In the genomic region with DNA sequence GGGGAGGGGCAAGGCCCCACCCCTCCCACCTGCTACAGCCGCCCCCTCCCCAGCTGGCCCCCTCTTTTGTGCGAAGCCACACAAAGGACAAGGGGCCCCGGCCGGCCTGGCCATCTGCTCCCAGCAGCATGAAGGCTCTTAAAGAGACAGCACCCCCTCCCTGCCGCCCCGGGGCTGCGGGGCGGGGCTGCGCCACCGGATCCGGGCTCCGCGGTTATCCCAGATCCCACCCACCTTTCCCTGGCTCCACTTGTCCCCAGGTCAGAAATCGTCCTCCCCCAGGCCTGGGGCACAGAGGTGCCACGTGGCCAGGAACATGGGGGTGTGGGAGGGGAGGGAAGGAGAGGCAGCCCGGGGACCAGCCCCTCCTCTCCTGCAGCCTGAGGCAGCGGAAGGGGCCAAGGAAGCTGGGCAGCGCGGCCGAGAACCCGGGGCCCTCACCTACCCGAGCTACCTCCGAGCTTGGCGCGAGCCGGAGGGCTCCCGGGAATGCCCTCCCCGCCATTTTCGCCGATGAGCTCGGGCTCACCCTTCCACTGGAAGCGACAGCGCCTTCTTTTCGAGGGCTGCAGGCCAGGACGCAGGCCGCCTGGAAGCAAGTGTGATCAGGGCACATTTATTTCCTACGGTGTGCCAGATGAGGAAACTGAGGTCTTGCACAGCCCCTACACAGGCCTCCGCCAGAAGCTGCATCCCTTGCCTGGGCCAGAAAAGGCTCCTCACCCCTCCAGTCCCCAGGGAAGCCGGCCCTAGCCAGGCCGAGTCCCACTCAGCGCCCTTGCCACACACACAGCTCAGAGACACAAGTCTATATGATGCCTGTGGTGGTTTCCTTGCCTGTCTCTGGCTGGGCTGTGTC, we compare ENCODE assay signal across 9 cellular contexts. TPM values are rescaled to one million over a fixed set of nuclear protein-coding genes. Genes with fewer than 3 reads are reported as not detected.
DNase-seq lines count a peak whose midpoint lies in the region; ATAC-seq and TF ChIP-seq lines count a peak whose summit lies in the region.
"Had no signal": no experiment of that assay in that cellular context is flagged by ENCODE, and none has a peak within 500 bp of the region (broad histone marks: within the 10 kb centered on the region; RNA-seq: fewer than 3 reads in every experiment).

No MANE protein-coding gene starts in this region.

- H3K4me3 ChIP-seq in BLaER1 treated with 17β-estradiol and CSF1 and Interleukin-3, amounts not matched to agents 10 nM and 100 nM = peak overlapping the region; percentile 2 to 88 (median 48); a peak in 16 of 20 replicates
- peak overlapping the region in 1 of 4 experiments; percentile 34 for H3K4me3 ChIP-seq in fibroblast of lung (replicated peaks in 1 of 4; ENCODE audit: control extremely low read depth in 1 of 4, insufficient read depth in 1 of 4, low read depth in 3 of 4, low read length in 4 of 4)
- H3K4me3 ChIP-seq: lung had no signal

- H3K4me3 Mint-ChIP-seq in effector memory CD8-positive, alpha-beta T cell = no peak overlapping the region
- no peak overlapping the region for H3K4me3 Mint-ChIP-seq in MCF 10A (ENCODE audit: unreplicated experiment)

- peak overlapping the region in 9 of 11 experiments; percentile 68 to 89 (median 85); a peak in 16 of 22 replicates for H3K27ac ChIP-seq in BLaER1 treated with 17β-estradiol and CSF1 and Interleukin-3, amounts not matched to agents 10 nM and 100 nM
- H3K27ac ChIP-seq in fibroblast of lung (ENCODE audit: insufficient read depth, low read length) = no peak overlapping the region

- CTCF ChIA-PET in MCF 10A (lab: Yijun Ruan, JAX) = no interaction called here

- intact Hi-C loops in MCF 10A (cut with micrococcal nuclease) = no loop called here

- no peak for ATAC-seq in effector memory CD8-positive, alpha-beta T cell (replicated peaks)

- H3K4me2 ChIP-seq in BLaER1 treated with 17β-estradiol and CSF1 and Interleukin-3, amounts not matched to agents 10 nM and 100 nM = peak overlapping the region; percentile 91 to 100 (median 99)
- H3K4me2 ChIP-seq in fibroblast of lung (ENCODE audit: extremely low read depth, insufficient read depth, low read length) = peak overlapping the region; percentile 71

- no TSS peak for BruUV-seq in MCF 10A (replicated peaks; lab: Mats Ljungman, UMichigan)

- H3K4me1 Mint-ChIP-seq in effector memory CD8-positive, alpha-beta T cell (ENCODE audit: low read depth in 2 of 2) = peaks cover 11 to 16% of the 10 kb centered on the region in 2 donors
- peaks cover 9% of the 10 kb centered on the region for H3K4me1 Mint-ChIP-seq in MCF 10A (ENCODE audit: insufficient read depth, unreplicated experiment)

- no peaks in the 10 kb centered on the region for H3K27me3 ChIP-seq in BLaER1 treated with 17β-estradiol and CSF1 and Interleukin-3, amounts not matched to agents 10 nM and 100 nM
- peaks cover 6% of the 10 kb centered on the region for H3K27me3 ChIP-seq in fibroblast of lung (ENCODE audit: control insufficient read depth, insufficient read depth, low read length)

- peaks cover 0 to 15% (median 9%) of the 10 kb centered on the region in 11 experiments; a peak in 13 of 22 replicates for H4K20me1 ChIP-seq in BLaER1 treated with 17β-estradiol and CSF1 and Interleukin-3, amounts not matched to agents 10 nM and 100 nM
- H4K20me1 ChIP-seq in fibroblast of lung (ENCODE audit: control insufficient read depth, extremely low read depth, insufficient read depth, low read length) = no peaks in the 10 kb centered on the region

- peaks cover 0 to 6% (median 3%) of the 10 kb centered on the region in 11 experiments; a peak in 13 of 22 replicates for H3K36me3 ChIP-seq in BLaER1 treated with 17β-estradiol and CSF1 and Interleukin-3, amounts not matched to agents 10 nM and 100 nM
- H3K36me3 ChIP-seq in fibroblast of lung (ENCODE audit: control insufficient read depth, insufficient read depth, low read length) = no peaks in the 10 kb centered on the region

- peaks cover 41 to 60% (median 54%) of the 10 kb centered on the region in 10 experiments for H3K4me1 ChIP-seq in BLaER1 treated with 17β-estradiol and CSF1 and Interleukin-3, amounts not matched to agents 10 nM and 100 nM
- peaks cover 19% of the 10 kb centered on the region for H3K4me1 ChIP-seq in fibroblast of lung (ENCODE audit: control insufficient read depth, extremely low read depth, insufficient read depth, low read length)

- H3K9me3 ChIP-seq in BLaER1 treated with 17β-estradiol and CSF1 and Interleukin-3, amounts not matched to agents 10 nM and 100 nM (replicated peaks in 1 of 11) = no peaks in the 10 kb centered on the region
- H3K9me3 ChIP-seq in fibroblast of lung (ENCODE audit: control insufficient read depth, insufficient read depth, low read depth, low read length) = no peaks in the 10 kb centered on the region

- DNase-seq in NCI-H510A treated with DMSO at 0.1 percent for 48 hours (lab: John Stamatoyannopoulos, UW) (peak; percentile 88), fibroblast of lung (ENCODE audit: low read depth in 2 of 2) (peak in 1 of 2 donors; percentile 26), nucleus accumbens (lab: John Stamatoyannopoulos, UW) (peak in 46 of 56 donors; percentile 16 to 83 (median 52)), amniotic stem cell (lab: John Stamatoyannopoulos, UW) (no peak), MCF 10A (ENCODE audit: unreplicated experiment) (no peak)
- no peak for DNase-seq in activated effector memory CD4-positive, alpha-beta T cell treated with Interleukin-2 at 50 U/mL for 16 hours
- no peak for DNase-seq in effector memory CD8-positive, alpha-beta T cell

- no peaks in the 10 kb centered on the region for H3K36me3 Mint-ChIP-seq in effector memory CD8-positive, alpha-beta T cell (ENCODE audit: insufficient read depth)
- H3K36me3 Mint-ChIP-seq in MCF 10A (ENCODE audit: insufficient read depth, unreplicated experiment) = no peaks in the 10 kb centered on the region

- peak overlapping the region in 9 of 11 experiments; percentile 45 to 92 (median 86); a peak in 17 of 22 replicates for H3K9ac ChIP-seq in BLaER1 treated with 17β-estradiol and CSF1 and Interleukin-3, amounts not matched to agents 10 nM and 100 nM
- peak overlapping the region; percentile 4 for H3K9ac ChIP-seq in fibroblast of lung (ENCODE audit: insufficient read depth, low read length)

- no peaks in the 10 kb centered on the region for H3K27me3 Mint-ChIP-seq in effector memory CD8-positive, alpha-beta T cell
- H3K27me3 Mint-ChIP-seq in MCF 10A (ENCODE audit: insufficient read depth, unreplicated experiment) = no peaks in the 10 kb centered on the region

- H3K79me2 ChIP-seq in fibroblast of lung (ENCODE audit: control insufficient read depth, insufficient read depth, low read length) = no peaks in the 10 kb centered on the region

- TF ChIP-seq CTCF in fibroblast of lung (conservative IDR thresholded peaks at IDR 0.05 in 1 of 2, IDR thresholded peaks at IDR 0.05 in 1 of 2; ENCODE audit: low read depth in 1 of 2, low read length in 2 of 2) = no peak
- TF ChIP-seq CTCF in MCF 10A (IDR thresholded peaks at IDR 0.05; ENCODE audit: unreplicated experiment) = no peak

- peak overlapping the region; percentile 51 for H2AFZ ChIP-seq in fibroblast of lung (ENCODE audit: low read length)

- H3K9me3 Mint-ChIP-seq in effector memory CD8-positive, alpha-beta T cell = no peaks in the 10 kb centered on the region
- no peaks in the 10 kb centered on the region for H3K9me3 Mint-ChIP-seq in MCF 10A (ENCODE audit: unreplicated experiment)

- H3K27ac Mint-ChIP-seq in effector memory CD8-positive, alpha-beta T cell = peak overlapping the region in 1 of 2 donors; percentile 8
- H3K27ac Mint-ChIP-seq in MCF 10A (ENCODE audit: low read depth, unreplicated experiment) = no peak overlapping the region

- POLR2A ChIA-PET in MCF 10A (lab: Yijun Ruan, JAX) = no interaction called here

RNA-seq across cellular contexts. Expression of a gene that starts 2.5 kb away (rescaled TPM):
- total RNA-seq in fibroblast of lung = 4.1 and 5.6 TPM in 2 replicates
- polyA plus RNA-seq in fibroblast of lung = 1.8 and 3.9 TPM in 2 replicates
- polyA plus RNA-seq in fibroblast of lung (2012) = 2.1 and 4.9 TPM in 2 replicates
- 2.2 and 10.4 TPM in 2 replicates for polyA minus RNA-seq in fibroblast of lung (ENCODE audit: low replicate concordance)
- total RNA-seq in MCF 10A (2022) = 0.15 TPM in 1 of 2 replicates, not detected in the other

RNA-seq across cellular contexts. Expression of a gene that starts 19.3 kb away (rescaled TPM):
- total RNA-seq in fibroblast of lung = 7.2 and 9.2 TPM in 2 replicates
- polyA plus RNA-seq in fibroblast of lung = 19.1 and 19.7 TPM in 2 replicates
- polyA plus RNA-seq in fibroblast of lung (2012) = 9.7 and 12.2 TPM in 2 replicates
- polyA minus RNA-seq in fibroblast of lung (ENCODE audit: low replicate concordance) = 14.0 and 16.3 TPM in 2 replicates
- total RNA-seq in MCF 10A (2022) = 11.7 and 13.4 TPM in 2 replicates

RNA-seq across cellular contexts. Expression of a gene that starts 54.9 kb away (rescaled TPM):
- total RNA-seq in fibroblast of lung (255 and 409 TPM in 2 replicates), MCF 10A (2022) (461 and 466 TPM in 2 replicates)
- polyA plus RNA-seq in fibroblast of lung = 200 and 330 TPM in 2 replicates
- polyA plus RNA-seq in fibroblast of lung (2012) = 442 and 742 TPM in 2 replicates
- 456 and 866 TPM in 2 replicates for polyA minus RNA-seq in fibroblast of lung (ENCODE audit: low replicate concordance)

Comparison
In these comparisons a context has a peak if more than half of its experiments do, and no peak if none do; other contexts are left out.
1. DNase-seq: peak in NCI-H510A treated with DMSO at 0.1 percent for 48 hours (single experiment) and nucleus accumbens (46 of 56); none in activated effector memory CD4-positive, alpha-beta T cell treated with Interleukin-2 at 50 U/mL for 16 hours (single experiment), effector memory CD8-positive, alpha-beta T cell (0 of 3), amniotic stem cell (single experiment) and MCF 10A (single experiment).